ENCODE assay signal across 8 cellular contexts in genomic region chr1:68346192-68346808, GRCh38.
DNase-seq lines count a peak whose midpoint lies in the region; ATAC-seq and TF ChIP-seq lines count a peak whose summit lies in the region.

No MANE protein-coding gene starts in this region.

- ATAC-seq in HG02763 (IDR thresholded peaks at IDR 0.05; ENCODE audit: unreplicated experiment) = no peak
- no peak for ATAC-seq in omental fat pad (ENCODE audit: low FRiP score)

- DNase-seq in BJ (ENCODE audit: low read depth) (no peak), HuH-7 (ENCODE audit: low spot score) (peak; percentile 1), left kidney (ENCODE audit: low read depth, low spot score) (peak; percentile 39), cortex of kidney (lab: John Stamatoyannopoulos, UW) (no peak), omental fat pad (ENCODE audit: low spot score) (no peak)
- DNase-seq in activated CD8-positive, alpha-beta memory T cell treated with anti-CD3 and anti-CD28 coated beads for 24 hours = no peak

- H3K27me3 ChIP-seq in BJ (ENCODE audit: control insufficient read depth, insufficient read depth, low read length) = peaks cover 6% of the 10 kb centered on the region

- H3K27ac ChIP-seq in VCaP = no peak overlapping the region

- H3K36me3 ChIP-seq in BJ (ENCODE audit: control insufficient read depth, insufficient read depth, low read length) = no peaks in the 10 kb centered on the region

- POLR2A ChIA-PET in BJ (lab: Charles Lee) = no interaction called here

- H3K4me3 ChIP-seq in BJ (ENCODE audit: low read depth, low read length) = no peak overlapping the region

- peak; percentile 50 for TF ChIP-seq CTCF in BJ (IDR thresholded peaks at IDR 0.05; ENCODE audit: insufficient read depth, low read depth, low read length)
- peak; percentile 57 for TF ChIP-seq CTCF in VCaP (conservative IDR thresholded peaks at IDR 0.05)
- no peak for TF ChIP-seq CTCF in omental fat pad (IDR thresholded peaks at IDR 0.05)

- CTCF ChIA-PET in BJ (lab: Yijun Ruan, JAX) = interaction anchor here (0.6 to 20.5 kb wide), 30 partner anchors 9 to 1387 kb away, joined by 3 to 499 read pairs (median 4); partner anchors contain the start of gene WLS

Comparison
In these comparisons a context has a peak if more than half of its experiments do, and no peak if none do; other contexts are left out.
1. DNase-seq: peak in HuH-7 (single experiment) and left kidney (single experiment); none in BJ (single experiment), cortex of kidney (single experiment), activated CD8-positive, alpha-beta memory T cell treated with anti-CD3 and anti-CD28 coated beads for 24 hours (single experiment) and omental fat pad (single experiment).
2. CTCF ChIP-seq: peak in BJ (single experiment) and VCaP (single experiment); none in omental fat pad (0 of 3).